ENCODE assay signal across 23 cellular contexts in genomic region chr13:93336733-93337132, GRCh38.
DNase-seq lines count a peak whose midpoint lies in the region; ATAC-seq, FAIRE-seq and TF ChIP-seq lines count a peak whose summit lies in the region.
"Had no signal": no experiment of that assay in that cellular context is flagged by ENCODE, and none has a peak within 500 bp of the region (broad histone marks: within the 10 kb centered on the region; RNA-seq: fewer than 3 reads in every experiment).

No MANE protein-coding gene starts in this region.

- H3K27ac Mint-ChIP-seq in T-helper 17 cell: no peak overlapping the region
- H3K27ac Mint-ChIP-seq: CD14-positive monocyte; CD4-positive, alpha-beta T cell; H9 had no signal

- no peak for ATAC-seq in K562
- no peak for ATAC-seq in T-helper 17 cell
- ATAC-seq: A549, HCT116 had no signal

- TF ChIP-seq CTCF in K562 (IDR thresholded peaks at IDR 0.05 in 2 of 3, conservative IDR thresholded peaks at IDR 0.05 in 1 of 3; ENCODE audit: insufficient read depth in 2 of 3, low read depth in 1 of 3, low read length in 3 of 3): no peak

- H3K36me3 Mint-ChIP-seq in T-helper 17 cell (ENCODE audit: low read depth): no peaks in the 10 kb centered on the region
- H3K36me3 Mint-ChIP-seq: CD14-positive monocyte had no signal

- no peaks in the 10 kb centered on the region for H3K9me1 ChIP-seq in K562 (ENCODE audit: control insufficient read depth, insufficient read depth, low read length)

- intact Hi-C loops in K562 (cut with micrococcal nuclease): no loop called here

- no TSS peak for BruUV-seq in K562 (replicated peaks; lab: Mats Ljungman, UMichigan)

- no peak overlapping the region for H3K27ac ChIP-seq in K562 (ENCODE audit: extremely low read depth, low read depth, low read length)
- H3K27ac ChIP-seq: A549; BLaER1 treated with 17β-estradiol and CSF1 and Interleukin-3, amounts not matched to agents 10 nM and 100 nM had no signal

- no peak for TF ChIP-seq EP300 in K562 (IDR thresholded peaks at IDR 0.05; ENCODE audit: low read length)

- peaks cover 0 to 2% of the 10 kb centered on the region in 2 experiments; a peak in 1 of 5 replicates for H3K27me3 ChIP-seq in K562 (ENCODE audit: control insufficient read depth in 2 of 2, insufficient read depth in 2 of 2, low read length in 2 of 2)
- H3K27me3 ChIP-seq: BE2C; BLaER1 treated with 17β-estradiol and CSF1 and Interleukin-3, amounts not matched to agents 10 nM and 100 nM had no signal

- no peak overlapping the region for H3K4me2 ChIP-seq in K562 (ENCODE audit: insufficient read depth, low read length)
- H3K4me2 ChIP-seq: A549; BLaER1 treated with 17β-estradiol and CSF1 and Interleukin-3, amounts not matched to agents 10 nM and 100 nM had no signal

- no peaks in the 10 kb centered on the region for H3K4me1 ChIP-seq in K562 (replicated peaks in 1 of 2; ENCODE audit: control insufficient read depth in 2 of 2, insufficient read depth in 2 of 2, low read length in 2 of 2)
- H3K4me1 ChIP-seq: BE2C; BLaER1 treated with 17β-estradiol and CSF1 and Interleukin-3, amounts not matched to agents 10 nM and 100 nM had no signal

- no peaks in the 10 kb centered on the region for H3K27me3 Mint-ChIP-seq in T-helper 17 cell
- H3K27me3 Mint-ChIP-seq: CD4-positive, alpha-beta T cell had no signal

- no peak overlapping the region for H3K4me3 Mint-ChIP-seq in T-helper 17 cell
- H3K4me3 Mint-ChIP-seq: CD14-positive monocyte; CD4-positive, alpha-beta T cell; H9 had no signal

- no peak for TF ChIP-seq POLR2A in H54 (IDR thresholded peaks at IDR 0.05; ENCODE audit: low read depth, low read length)
- TF ChIP-seq POLR2A in K562 (conservative IDR thresholded peaks at IDR 0.05): no peak

- H3K9me3 ChIP-seq in K562 (replicated peaks; ENCODE audit: control insufficient read depth, insufficient read depth, low read depth, low read length) (no peaks in the 10 kb centered on the region; the same call in 1 of the 2 replicates), T-helper 17 cell (ENCODE audit: control insufficient read depth, low read length, poor library complexity, severe bottlenecking) (peaks cover 3% of the 10 kb centered on the region)
- H3K9me3 ChIP-seq: BE2C had no signal

- H4K20me1 ChIP-seq in K562 (replicated peaks; ENCODE audit: control insufficient read depth, insufficient read depth, low read length): no peaks in the 10 kb centered on the region
- H4K20me1 ChIP-seq: BLaER1 treated with 17β-estradiol and CSF1 and Interleukin-3, amounts not matched to agents 10 nM and 100 nM had no signal

- H3K4me3 ChIP-seq in K562: no peak overlapping the region
- H3K4me3 ChIP-seq: A549; BLaER1 treated with 17β-estradiol and CSF1 and Interleukin-3, amounts not matched to agents 10 nM and 100 nM had no signal

- in situ Hi-C loops in K562 (cut with MboI): no loop called here

- no peak overlapping the region for H2AFZ ChIP-seq in K562 (ENCODE audit: low read depth, low read length)

- H3K4me1 Mint-ChIP-seq in T-helper 17 cell: no peaks in the 10 kb centered on the region
- H3K4me1 Mint-ChIP-seq: CD14-positive monocyte had no signal

- no peaks in the 10 kb centered on the region for H3K36me3 ChIP-seq in K562 (ENCODE audit: control insufficient read depth, insufficient read depth, low read length)
- H3K36me3 ChIP-seq: BE2C; BLaER1 treated with 17β-estradiol and CSF1 and Interleukin-3, amounts not matched to agents 10 nM and 100 nM had no signal

- H3K79me2 ChIP-seq in K562 (ENCODE audit: control insufficient read depth, insufficient read depth, low read length): no peaks in the 10 kb centered on the region

- no peak for TF ChIP-seq RAD21 in K562 (CRISPR knock-in tag; conservative IDR thresholded peaks at IDR 0.05 in 1 of 2, IDR thresholded peaks at IDR 0.05 in 1 of 2)

- POLR2A ChIA-PET in K562 (lab: Yijun Ruan, JAX): interaction anchor here (0.7 to 3.5 kb wide), 5 partner anchors 9 to 81 kb away, joined by 3 to 19 read pairs (median 4); no protein-coding TSS in a partner anchor

- CTCF ChIA-PET in K562 (lab: Yijun Ruan, JAX; ENCODE audit: low intra/inter-chr PET ratio): no interaction called here

- FAIRE-seq in H54 (lab: Jason Lieb, UNC) (peak; percentile 38), K562 (lab: Jason Lieb, UNC) (no peak)
- FAIRE-seq: A549, G401.6, GM12892, H1 had no signal

- DNase-seq in H54 (ENCODE audit: insufficient read length, low spot score): no peak
- DNase-seq in NCI-H446 treated with DMSO at 0.1 percent for 48 hours (lab: John Stamatoyannopoulos, UW): peak; percentile 11
- DNase-seq in K562 (ENCODE audit: extremely low read depth in 1 of 4, low spot score in 3 of 4): no peak
- peak; percentile 38 for DNase-seq in retina
- DNase-seq in T-helper 17 cell: no peak
- DNase-seq in stimulated activated CD4-positive, alpha-beta T cell treated with anti-CD3 and anti-CD28 coated beads, Interleukin-4, amount 100 ng/mL, for 24 hours: no peak
- DNase-seq in DMS153 treated with DMSO at 0.1 percent for 48 hours (lab: John Stamatoyannopoulos, UW; ENCODE audit: unreplicated experiment): no peak
- DNase-seq: 8988T; ACHN; AML-193; BE2C; Calu3; CD4-positive, alpha-beta T cell; COR-L47; DND-41; H9 had no signal

- WGBS in K562 (ENCODE audit: insufficient coverage, low coverage, missing lambda C conversion rate): under 1% methylated on average over 4 of the region's 4 CpGs

- H3K9ac ChIP-seq in K562 (ENCODE audit: insufficient read depth in 1 of 2, low read depth in 2 of 2, low read length in 2 of 2): no peak overlapping the region
- H3K9ac ChIP-seq: BLaER1 treated with 17β-estradiol and CSF1 and Interleukin-3, amounts not matched to agents 10 nM and 100 nM had no signal

TF ChIP-seq in K562, 482 proteins besides CTCF, POLR2A, EP300 and RAD21:
- TF ChIP-seq TGIF2 (CRISPR knock-in tag; IDR thresholded peaks at IDR 0.05) (peak; percentile 47; the same call in 1 of the 2 replicates), BRCA1 (IDR thresholded peaks at IDR 0.05) (no peak), BRCA1 (CRISPR knock-in tag; IDR thresholded peaks at IDR 0.05) (no peak)

Comparison
In these comparisons a context has a peak if more than half of its experiments do, and no peak if none do; other contexts are left out.
1. DNase-seq: peak in NCI-H446 treated with DMSO at 0.1 percent for 48 hours (single experiment) and retina (single experiment); none in H54 (single experiment), K562 (0 of 4), T-helper 17 cell (0 of 3), stimulated activated CD4-positive, alpha-beta T cell treated with anti-CD3 and anti-CD28 coated beads, Interleukin-4, amount 100 ng/mL, for 24 hours (single experiment) and DMS153 treated with DMSO at 0.1 percent for 48 hours (single experiment).